Comparison of ENCODE assay signal across 1 cellular context in genomic region chr12:6975297-6976032, GRCh38.
TF ChIP-seq lines count a peak whose summit lies in the region.

No MANE protein-coding gene starts in this region.

TF ChIP-seq in HepG2, 621 proteins besides CTCF, POLR2A, EP300 and RAD21:
- TF ChIP-seq POLR2AphosphoS5 (IDR thresholded peaks at IDR 0.05; ENCODE audit: low read depth, low read length) (peak; percentile 52; the same call in 1 of the 2 replicates), MTF1 (CRISPR knock-in tag; IDR thresholded peaks at IDR 0.05) (no peak), ZBTB8A (CRISPR knock-in tag; IDR thresholded peaks at IDR 0.05; ENCODE audit: borderline replicate concordance, low read depth) (no peak), POLR2G (IDR thresholded peaks at IDR 0.05; ENCODE audit: low read depth, low read length) (peak; percentile 35; the same call in 1 of the 2 replicates), RBFOX2 (IDR thresholded peaks at IDR 0.05; ENCODE audit: low read depth, low read length) (0 out of 2 replicates have a peak, but pooled peaks have one; percentile 32), ZNF577 (CRISPR knock-in tag; IDR thresholded peaks at IDR 0.05; ENCODE audit: borderline replicate concordance, low read depth) (no peak), ZNF17 (CRISPR knock-in tag; IDR thresholded peaks at IDR 0.05) (no peak), PHF20 (CRISPR knock-in tag; IDR thresholded peaks at IDR 0.05) (no peak), RBM22 (optimal IDR thresholded peaks at IDR 0.05; ENCODE audit: low read length) (peak; percentile 81), THYN1 (CRISPR knock-in tag; IDR thresholded peaks at IDR 0.05; ENCODE audit: borderline replicate concordance, low read depth) (no peak), IRX3 (CRISPR knock-in tag; IDR thresholded peaks at IDR 0.05; ENCODE audit: borderline replicate concordance, low read depth) (no peak)
